In genomic region chr6:835476-836160, GRCh38 we compare ENCODE assay signal across 16 cellular contexts.
A peak's percentile ranks its signal among the peaks of the same experiment; 100 is the strongest.
DNase-seq lines count a peak whose midpoint lies in the region; ATAC-seq, FAIRE-seq and TF ChIP-seq lines count a peak whose summit lies in the region.
"Had no signal": no experiment of that assay in that cellular context is flagged by ENCODE, and none has a peak within 500 bp of the region (broad histone marks: within the 10 kb centered on the region; RNA-seq: fewer than 3 reads in every experiment).

No MANE protein-coding gene starts in this region.

- ATAC-seq in HG03442 (IDR thresholded peaks at IDR 0.05; ENCODE audit: unreplicated experiment): peak; percentile 68

- H3K9ac ChIP-seq in liver (ENCODE audit: low read depth in 1 of 2, low read length in 2 of 2): no peak overlapping the region

- peaks cover 0 to 3% (median 1%) of the 10 kb centered on the region in 4 donors for H3K9me3 ChIP-seq in liver (ENCODE audit: control insufficient read depth in 4 of 4, low read length in 3 of 4)
- H3K9me3 ChIP-seq: MG63, prostate gland had no signal

- no peak for TF ChIP-seq RAD21 in liver (IDR thresholded peaks at IDR 0.05)

- H3K27me3 ChIP-seq in liver (ENCODE audit: control insufficient read depth in 4 of 4, insufficient read depth in 4 of 4, low read length in 3 of 4): no peaks in the 10 kb centered on the region
- H3K27me3 ChIP-seq: MG63 had no signal

- TF ChIP-seq CTCF in choroid plexus epithelial cell (conservative IDR thresholded peaks at IDR 0.05; ENCODE audit: low read depth, low read length) (no peak), liver (IDR thresholded peaks at IDR 0.05; ENCODE audit: low read depth, low read length, missing input control) (no peak)

- DNase-seq in Caki2 (ENCODE audit: low read depth) (peak; percentile 79), choroid plexus epithelial cell (ENCODE audit: low read depth) (peak; percentile 32), AG08396 (ENCODE audit: low spot score) (no peak), activated gamma-delta T cell (lab: John Stamatoyannopoulos, UW) (no peak), HTR-8/SVneo (ENCODE audit: insufficient read length, low spot score) (no peak)
- DNase-seq in NK-92 treated with Interleukin-12 subunit alpha and Interleukin-12 subunit beta, amount 100 ng/mL, for 24 hours (lab: John Stamatoyannopoulos, UW): no peak
- DNase-seq: AML-193; dermis blood vessel endothelial cell; DND-41; MG63; NCI-H2171; stimulated activated CD4-positive, alpha-beta T cell treated with anti-CD3 and anti-CD28 coated beads, Interleukin-4, amount 100 ng/mL, for 4 hours; stimulated activated naive CD4-positive, alpha-beta T cell had no signal

- no peak overlapping the region for H3K27ac ChIP-seq in liver (ENCODE audit: low read depth in 1 of 2, low read length in 2 of 2)
- H3K27ac ChIP-seq: prostate gland had no signal

- 93% methylated on average over 3 of the region's 3 CpGs for WGBS in liver

- no peak for FAIRE-seq in HTR-8/SVneo (lab: Jason Lieb, UNC)

- in situ Hi-C loops in Caki2 (cut with HindIII; ENCODE audit: low pct_unique_long_range_greater_than_20kb, low sequenced_read_pairs): no loop called here

- no peak overlapping the region for H3K4me3 ChIP-seq in choroid plexus epithelial cell (ENCODE audit: low read depth, low read length)
- no peak overlapping the region for H3K4me3 ChIP-seq in liver (ENCODE audit: low read depth in 1 of 3, low read length in 3 of 3)
- H3K4me3 ChIP-seq: MG63, prostate gland had no signal

- H3K36me3 ChIP-seq in liver (ENCODE audit: control insufficient read depth in 4 of 4, insufficient read depth in 3 of 4, low read depth in 1 of 4, low read length in 3 of 4): no peaks in the 10 kb centered on the region
- H3K36me3 ChIP-seq: MG63, prostate gland had no signal

- H3K4me1 ChIP-seq in liver (ENCODE audit: control insufficient read depth in 4 of 4, insufficient read depth in 4 of 4, low read length in 3 of 4): peaks cover 0 to 10% (median 3%) of the 10 kb centered on the region in 4 donors
- H3K4me1 ChIP-seq: prostate gland had no signal

TF ChIP-seq in liver, 16 proteins besides CTCF, POLR2A, EP300 and RAD21:
- peak; percentile 63 to 88 for TF ChIP-seq JUND (IDR thresholded peaks at IDR 0.05)
- no peak for TF ChIP-seq ATF3 (IDR thresholded peaks at IDR 0.05)
- no peak for TF ChIP-seq GABPA (IDR thresholded peaks at IDR 0.05 in 1 of 2, conservative IDR thresholded peaks at IDR 0.05 in 1 of 2)
- TF ChIP-seq YY1 (IDR thresholded peaks at IDR 0.05): peak; percentile 42
- no peak for TF ChIP-seq TAF1 (conservative IDR thresholded peaks at IDR 0.05)
- TF ChIP-seq, protein P1, sequence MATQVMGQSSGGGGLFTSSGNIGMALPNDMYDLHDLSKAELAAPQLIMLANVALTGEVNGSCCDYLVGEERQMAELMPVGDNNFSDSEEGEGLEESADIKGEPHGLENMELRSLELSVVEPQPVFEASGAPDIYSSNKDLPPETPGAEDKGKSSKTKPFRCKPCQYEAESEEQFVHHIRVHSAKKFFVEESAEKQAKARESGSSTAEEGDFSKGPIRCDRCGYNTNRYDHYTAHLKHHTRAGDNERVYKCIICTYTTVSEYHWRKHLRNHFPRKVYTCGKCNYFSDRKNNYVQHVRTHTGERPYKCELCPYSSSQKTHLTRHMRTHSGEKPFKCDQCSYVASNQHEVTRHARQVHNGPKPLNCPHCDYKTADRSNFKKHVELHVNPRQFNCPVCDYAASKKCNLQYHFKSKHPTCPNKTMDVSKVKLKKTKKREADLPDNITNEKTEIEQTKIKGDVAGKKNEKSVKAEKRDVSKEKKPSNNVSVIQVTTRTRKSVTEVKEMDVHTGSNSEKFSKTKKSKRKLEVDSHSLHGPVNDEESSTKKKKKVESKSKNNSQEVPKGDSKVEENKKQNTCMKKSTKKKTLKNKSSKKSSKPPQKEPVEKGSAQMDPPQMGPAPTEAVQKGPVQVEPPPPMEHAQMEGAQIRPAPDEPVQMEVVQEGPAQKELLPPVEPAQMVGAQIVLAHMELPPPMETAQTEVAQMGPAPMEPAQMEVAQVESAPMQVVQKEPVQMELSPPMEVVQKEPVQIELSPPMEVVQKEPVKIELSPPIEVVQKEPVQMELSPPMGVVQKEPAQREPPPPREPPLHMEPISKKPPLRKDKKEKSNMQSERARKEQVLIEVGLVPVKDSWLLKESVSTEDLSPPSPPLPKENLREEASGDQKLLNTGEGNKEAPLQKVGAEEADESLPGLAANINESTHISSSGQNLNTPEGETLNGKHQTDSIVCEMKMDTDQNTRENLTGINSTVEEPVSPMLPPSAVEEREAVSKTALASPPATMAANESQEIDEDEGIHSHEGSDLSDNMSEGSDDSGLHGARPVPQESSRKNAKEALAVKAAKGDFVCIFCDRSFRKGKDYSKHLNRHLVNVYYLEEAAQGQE (IDR thresholded peaks at IDR 0.05): no peak
- no peak for TF ChIP-seq FOXA2 (IDR thresholded peaks at IDR 0.05)
- no peak for TF ChIP-seq ZBTB33 (IDR thresholded peaks at IDR 0.05)
- TF ChIP-seq RXRA (IDR thresholded peaks at IDR 0.05): peak in 1 of 2 donors; percentile 19
TF ChIP-seq in liver: peak in this region for 3.

Comparison
In these comparisons a context has a peak if more than half of its experiments do, and no peak if none do; other contexts are left out.
1. DNase-seq: peak in Caki2 (single experiment) and choroid plexus epithelial cell (single experiment); none in AG08396 (single experiment), activated gamma-delta T cell (single experiment), HTR-8/SVneo (single experiment) and NK-92 treated with Interleukin-12 subunit alpha and Interleukin-12 subunit beta, amount 100 ng/mL, for 24 hours (single experiment).